In the genomic region with DNA sequence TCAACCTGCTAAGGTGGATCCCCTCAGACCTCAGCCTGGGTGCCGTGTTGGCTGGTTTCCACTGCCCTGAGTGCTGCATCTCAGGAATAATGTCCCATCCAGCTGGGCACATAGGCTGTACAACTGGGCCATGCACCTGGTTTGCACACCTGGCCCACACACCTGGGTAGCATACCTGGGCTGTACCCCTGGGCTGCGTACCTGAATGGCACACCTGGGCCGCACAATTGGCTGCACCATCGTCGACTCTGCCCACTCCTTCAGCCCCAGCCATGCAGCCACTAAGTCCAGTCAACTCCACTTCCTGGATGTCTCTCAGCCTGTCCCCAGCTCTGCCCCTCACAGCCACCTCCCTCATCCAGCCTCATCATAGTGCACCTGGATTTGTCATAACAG, we compare ENCODE assay signal across 25 cellular contexts. TPM values are rescaled to one million over a fixed set of nuclear protein-coding genes. Genes with fewer than 3 reads are reported as not detected.
A peak's percentile ranks its signal among the peaks of the same experiment; 100 is the strongest.
DNase-seq lines count a peak whose midpoint lies in the region; ATAC-seq, FAIRE-seq and TF ChIP-seq lines count a peak whose summit lies in the region.
"Had no signal": no experiment of that assay in that cellular context is flagged by ENCODE, and none has a peak within 500 bp of the region (broad histone marks: within the 10 kb centered on the region; RNA-seq: fewer than 3 reads in every experiment).

No MANE protein-coding gene starts in this region.

- H4K20me1 ChIP-seq in osteoblast (ENCODE audit: insufficient read depth, low read length) = no peaks in the 10 kb centered on the region

- no peak for TF ChIP-seq CTCF in osteoblast (IDR thresholded peaks at IDR 0.05; ENCODE audit: extremely low read depth, low read depth, low read length)

- H3K9me3 Mint-ChIP-seq in activated CD4-positive, alpha-beta T cell treated with anti-CD3 and anti-CD28 coated beads, Interleukin-2, amount 10 ng/mL, durations not matched to agents 7 days and 5 days = no peaks in the 10 kb centered on the region

- no peak for TF ChIP-seq POLR2A in GM12892 (IDR thresholded peaks at IDR 0.05; ENCODE audit: low read depth, low read length)

- no peak overlapping the region for H3K4me3 Mint-ChIP-seq in activated CD4-positive, alpha-beta T cell treated with anti-CD3 and anti-CD28 coated beads, Interleukin-2, amount 10 ng/mL, durations not matched to agents 7 days and 5 days

- FAIRE-seq in GM12892 (lab: Jason Lieb, UNC) = no peak
- FAIRE-seq: A204.1, H1 had no signal

- no peaks in the 10 kb centered on the region for H3K79me2 ChIP-seq in osteoblast (ENCODE audit: insufficient read depth, low read length)

- CTCF ChIA-PET in activated CD4-positive, alpha-beta T cell treated with anti-CD3 and anti-CD28 coated beads, Interleukin-2, amount 10 ng/mL, durations not matched to agents 7 days and 5 days (lab: Charles Lee) = interaction anchor here (1.6 to 2.4 kb wide), 5 partner anchors 38 to 98 kb away, joined by 4 to 12 read pairs (median 7); no protein-coding TSS in a partner anchor

- ATAC-seq in esophagus mucosa (peak; percentile 7), GM21528 (IDR thresholded peaks at IDR 0.05; ENCODE audit: low FRiP score, unreplicated experiment) (no peak), HG03520 (IDR thresholded peaks at IDR 0.05; ENCODE audit: unreplicated experiment) (no peak), GM19467 (IDR thresholded peaks at IDR 0.05; ENCODE audit: unreplicated experiment) (no peak)

- no peak overlapping the region for H3K4me2 ChIP-seq in osteoblast (ENCODE audit: insufficient read depth, low read length)

- H3K4me1 Mint-ChIP-seq in activated CD4-positive, alpha-beta T cell treated with anti-CD3 and anti-CD28 coated beads, Interleukin-2, amount 10 ng/mL, durations not matched to agents 7 days and 5 days = peaks cover 29% of the 10 kb centered on the region

- no peak overlapping the region for H3K4me3 ChIP-seq in osteoblast (ENCODE audit: insufficient read depth, low read length)
- H3K4me3 ChIP-seq: SK-N-MC had no signal

- DNase-seq in activated CD4-positive, alpha-beta T cell treated with anti-CD3 and anti-CD28 coated beads, Interleukin-2, amount 10 ng/mL, durations not matched to agents 7 days and 5 days = no peak
- no peak for DNase-seq in activated CD4-positive, alpha-beta T cell treated with anti-CD3 and anti-CD28 coated beads, Interleukin-2, amount 50 U/mL, for 1 hour
- DNase-seq in GM12892 (ENCODE audit: insufficient read length) (peak; percentile 5), osteoblast (ENCODE audit: insufficient read length, low spot score, missing footprints) (peak; percentile 32)
- DNase-seq: GDM1, Karpas-422, MV-4-11, NCI-H1105 treated with DMSO at 0.1 percent for 48 hours, NCI-H1694, NCI-H2081, NCI-H2171, NCI-H345, NCI-H524, NCI-H82, OCI-M1, SHP77 treated with DMSO at 0.1 percent for 48 hours had no signal

- H3K9me3 ChIP-seq in osteoblast (ENCODE audit: low read depth, low read length) = no peaks in the 10 kb centered on the region

- POLR2A ChIA-PET in activated CD4-positive, alpha-beta T cell treated with anti-CD3 and anti-CD28 coated beads, Interleukin-2, amount 10 ng/mL, durations not matched to agents 7 days and 5 days (lab: Charles Lee) = no interaction called here

- no peaks in the 10 kb centered on the region for H3K27me3 Mint-ChIP-seq in activated CD4-positive, alpha-beta T cell treated with anti-CD3 and anti-CD28 coated beads, Interleukin-2, amount 10 ng/mL, durations not matched to agents 7 days and 5 days

- H3K36me3 ChIP-seq in osteoblast (ENCODE audit: insufficient read depth, low read length) = no peaks in the 10 kb centered on the region

- H2AFZ ChIP-seq in osteoblast (ENCODE audit: low read length) = no peak overlapping the region

- H3K4me1 ChIP-seq in osteoblast (ENCODE audit: insufficient read depth, low read length) = peaks cover 28% of the 10 kb centered on the region

- H3K27me3 ChIP-seq in osteoblast (ENCODE audit: insufficient read depth, low read length) = no peaks in the 10 kb centered on the region

- no peak overlapping the region for H3K27ac ChIP-seq in osteoblast (ENCODE audit: low read depth, low read length)
- H3K27ac ChIP-seq: C4-2B, SK-N-MC had no signal

- no peaks in the 10 kb centered on the region for H3K36me3 Mint-ChIP-seq in activated CD4-positive, alpha-beta T cell treated with anti-CD3 and anti-CD28 coated beads, Interleukin-2, amount 10 ng/mL, durations not matched to agents 7 days and 5 days (ENCODE audit: low read depth)

- H3K27ac Mint-ChIP-seq in activated CD4-positive, alpha-beta T cell treated with anti-CD3 and anti-CD28 coated beads, Interleukin-2, amount 10 ng/mL, durations not matched to agents 7 days and 5 days = peak overlapping the region; percentile 32

RNA-seq across cellular contexts. Expression of a gene that starts 7.9 kb away (rescaled TPM):
- total RNA-seq in activated CD4-positive, alpha-beta T cell treated with anti-CD3 and anti-CD28 coated beads, Interleukin-2, amount 10 ng/mL, durations not matched to agents 7 days and 5 days = not detected
- 0.95 TPM for polyA plus RNA-seq in GM12892 (2012; ENCODE audit: missing spikeins)
- total RNA-seq in esophagus mucosa (0.64 TPM), osteoblast (not detected in 2 replicates)
- total RNA-seq: M059J had no signal

RNA-seq across cellular contexts. Expression of a gene that starts 44.7 kb away (rescaled TPM):
- 1 to 10 TPM; 7.1 to 9.1 TPM for total RNA-seq in activated CD4-positive, alpha-beta T cell treated with anti-CD3 and anti-CD28 coated beads, Interleukin-2, amount 10 ng/mL, durations not matched to agents 7 days and 5 days
- 3.2 TPM for polyA plus RNA-seq in GM12892 (2012; ENCODE audit: missing spikeins)
- 47.0 TPM for total RNA-seq in esophagus mucosa
- 9.1 and 11.6 TPM in 2 replicates for total RNA-seq in osteoblast

Comparison
In these comparisons a context has a peak if more than half of its experiments do, and no peak if none do; other contexts are left out.
1. DNase-seq: peak in GM12892 (single experiment) and osteoblast (single experiment); none in activated CD4-positive, alpha-beta T cell treated with anti-CD3 and anti-CD28 coated beads, Interleukin-2, amount 10 ng/mL, durations not matched to agents 7 days and 5 days (single experiment) and activated CD4-positive, alpha-beta T cell treated with anti-CD3 and anti-CD28 coated beads, Interleukin-2, amount 50 U/mL, for 1 hour (single experiment).